Comparison of ENCODE assay signal across 11 cellular contexts in genomic region chr16:48831081-48831722, GRCh38.
DNase-seq lines count a peak whose midpoint lies in the region; ATAC-seq and TF ChIP-seq lines count a peak whose summit lies in the region.
"Had no signal": no experiment of that assay in that cellular context is flagged by ENCODE, and none has a peak within 500 bp of the region (broad histone marks: within the 10 kb centered on the region; RNA-seq: fewer than 3 reads in every experiment).

No MANE protein-coding gene starts in this region.

- H3K27ac ChIP-seq in DND-41 (ENCODE audit: low read length) (no peak overlapping the region), dorsolateral prefrontal cortex (no peak overlapping the region)

- POLR2A ChIA-PET in HEK293T (lab: Yijun Ruan, JAX) = no interaction called here

- no peak overlapping the region for H3K27ac Mint-ChIP-seq in mesothelial cell of epicardium
- H3K27ac Mint-ChIP-seq in activated CD4-positive, alpha-beta T cell treated with anti-CD3 and anti-CD28 coated beads, Interleukin-2, amount 10 ng/mL, durations not matched to agents 24 days and 14 days = no peak overlapping the region
- H3K27ac Mint-ChIP-seq: stimulated activated effector memory CD8-positive, alpha-beta T cell treated with anti-CD3 and anti-CD28 coated beads, Interleukin-12 subunit alpha, Interleukin-12 subunit beta, amount 100 ng/mL, for 72 hours had no signal

- H4K20me1 ChIP-seq in DND-41 (ENCODE audit: insufficient read depth, low read length) = no peaks in the 10 kb centered on the region

- intact Hi-C loops in activated CD4-positive, alpha-beta T cell treated with anti-CD3 and anti-CD28 coated beads, Interleukin-2, amount 10 ng/mL, durations not matched to agents 24 days and 14 days (cut with micrococcal nuclease) = no loop called here
- intact Hi-C loops in dorsolateral prefrontal cortex (cut with DNase I) = loop anchor here in 1 of 2 donors (10.0 kb wide), 1 partner anchor 524 kb away; no protein-coding TSS in a partner anchor

- H3K36me3 ChIP-seq in DND-41 (ENCODE audit: insufficient read depth, low read length) = no peaks in the 10 kb centered on the region

- TF ChIP-seq CTCF in DND-41 (IDR thresholded peaks at IDR 0.05; ENCODE audit: borderline replicate concordance, extremely low read depth, low read length, poor library complexity, severe bottlenecking) = peak; percentile 34
- TF ChIP-seq CTCF in mesothelial cell of epicardium (IDR thresholded peaks at IDR 0.05; ENCODE audit: unreplicated experiment) = peak; percentile 61
- TF ChIP-seq CTCF in dorsolateral prefrontal cortex (IDR thresholded peaks at IDR 0.05 in 54 of 56, conservative IDR thresholded peaks at IDR 0.05 in 2 of 56; ENCODE audit: low read depth in 1 of 56, partially characterized antibody in 56 of 56) = peak in 10 of 56 donors; percentile 5 to 33 (median 22)

- no peak overlapping the region for H3K9ac ChIP-seq in DND-41 (ENCODE audit: low read depth, low read length)

- H2AFZ ChIP-seq in DND-41 (ENCODE audit: low read depth, low read length) = no peak overlapping the region

- in situ Hi-C loops in SK-MEL-5 (cut with HindIII; ENCODE audit: low pct_unique_long_range_greater_than_20kb, low sequenced_read_pairs) = no loop called here

- H3K79me2 ChIP-seq in DND-41 (ENCODE audit: insufficient read depth, low read length) = no peaks in the 10 kb centered on the region

- no peaks in the 10 kb centered on the region for H3K36me3 Mint-ChIP-seq in mesothelial cell of epicardium
- H3K36me3 Mint-ChIP-seq in activated CD4-positive, alpha-beta T cell treated with anti-CD3 and anti-CD28 coated beads, Interleukin-2, amount 10 ng/mL, durations not matched to agents 24 days and 14 days (ENCODE audit: low read depth) = no peaks in the 10 kb centered on the region
- H3K36me3 Mint-ChIP-seq: stimulated activated effector memory CD8-positive, alpha-beta T cell treated with anti-CD3 and anti-CD28 coated beads, Interleukin-12 subunit alpha, Interleukin-12 subunit beta, amount 100 ng/mL, for 72 hours had no signal

- H3K9me3 ChIP-seq in DND-41 (ENCODE audit: insufficient read depth, low read length, severe bottlenecking) = no peaks in the 10 kb centered on the region

- peaks cover 9% of the 10 kb centered on the region for H3K27me3 Mint-ChIP-seq in mesothelial cell of epicardium (ENCODE audit: low read depth)
- H3K27me3 Mint-ChIP-seq in activated CD4-positive, alpha-beta T cell treated with anti-CD3 and anti-CD28 coated beads, Interleukin-2, amount 10 ng/mL, durations not matched to agents 24 days and 14 days = no peaks in the 10 kb centered on the region

- no peaks in the 10 kb centered on the region for H3K27me3 ChIP-seq in DND-41 (ENCODE audit: insufficient read depth, low read length, poor library complexity)
- H3K27me3 ChIP-seq in dorsolateral prefrontal cortex = peaks cover 0 to 50% (median 11%) of the 10 kb centered on the region in 45 donors

- DNase-seq in DND-41 (no peak), HEK293T (ENCODE audit: extremely low spot score) (peak; percentile 41), SK-MEL-5 (ENCODE audit: low read depth, low spot score) (peak; percentile 44), mesothelial cell of epicardium (ENCODE audit: low spot score in 2 of 2, unreplicated experiment in 2 of 2) (no peak), mesenteric fat pad (ENCODE audit: low spot score) (no peak), dorsolateral prefrontal cortex (no peak), OCI-M2 (lab: John Stamatoyannopoulos, UW; ENCODE audit: unreplicated experiment) (no peak)
- DNase-seq in activated CD4-positive, alpha-beta T cell treated with anti-CD3 and anti-CD28 coated beads, Interleukin-2, amount 10 ng/mL, durations not matched to agents 24 days and 14 days = no peak
- DNase-seq: left colon; NK-92 treated with Interleukin-12 subunit alpha and Interleukin-12 subunit beta, amount 100 ng/mL, for 24 hours had no signal

- no peaks in the 10 kb centered on the region for H3K4me1 Mint-ChIP-seq in mesothelial cell of epicardium
- no peaks in the 10 kb centered on the region for H3K4me1 Mint-ChIP-seq in activated CD4-positive, alpha-beta T cell treated with anti-CD3 and anti-CD28 coated beads, Interleukin-2, amount 10 ng/mL, durations not matched to agents 24 days and 14 days
- H3K4me1 Mint-ChIP-seq: stimulated activated effector memory CD8-positive, alpha-beta T cell treated with anti-CD3 and anti-CD28 coated beads, Interleukin-12 subunit alpha, Interleukin-12 subunit beta, amount 100 ng/mL, for 72 hours had no signal

- no peak for ATAC-seq in DND-41 (ENCODE audit: insufficient read depth, low read depth)
- ATAC-seq: left colon; stimulated activated effector memory CD8-positive, alpha-beta T cell treated with anti-CD3 and anti-CD28 coated beads, Interleukin-12 subunit alpha, Interleukin-12 subunit beta, amount 100 ng/mL, for 72 hours had no signal

- no peaks in the 10 kb centered on the region for H3K9me3 Mint-ChIP-seq in mesothelial cell of epicardium
- no peaks in the 10 kb centered on the region for H3K9me3 Mint-ChIP-seq in activated CD4-positive, alpha-beta T cell treated with anti-CD3 and anti-CD28 coated beads, Interleukin-2, amount 10 ng/mL, durations not matched to agents 24 days and 14 days

- no peaks in the 10 kb centered on the region for H3K4me1 ChIP-seq in DND-41 (ENCODE audit: insufficient read depth, low read length)

- H3K4me2 ChIP-seq in DND-41 (ENCODE audit: insufficient read depth, low read length) = no peak overlapping the region

- no peak overlapping the region for H3K4me3 Mint-ChIP-seq in mesothelial cell of epicardium
- H3K4me3 Mint-ChIP-seq in activated CD4-positive, alpha-beta T cell treated with anti-CD3 and anti-CD28 coated beads, Interleukin-2, amount 10 ng/mL, durations not matched to agents 24 days and 14 days = no peak overlapping the region
- H3K4me3 Mint-ChIP-seq: stimulated activated effector memory CD8-positive, alpha-beta T cell treated with anti-CD3 and anti-CD28 coated beads, Interleukin-12 subunit alpha, Interleukin-12 subunit beta, amount 100 ng/mL, for 72 hours had no signal

- CTCF ChIA-PET in HEK293T (lab: Yijun Ruan, JAX) = interaction anchor here (0.7 to 1.2 kb wide), 3 partner anchors 17 to 120 kb away, joined by 3 to 4 read pairs (median 3); no protein-coding TSS in a partner anchor

- no peak overlapping the region for H3K4me3 ChIP-seq in DND-41 (ENCODE audit: low read depth in 1 of 2, low read length in 2 of 2)
- no peak overlapping the region for H3K4me3 ChIP-seq in dorsolateral prefrontal cortex

TF ChIP-seq in HEK293T, 16 proteins besides CTCF, POLR2A, EP300 and RAD21:
- TF ChIP-seq ELF4 (IDR thresholded peaks at IDR 0.05) (no peak), BHLHE40 (IDR thresholded peaks at IDR 0.05; ENCODE audit: borderline replicate concordance) (no peak), LEF1 (IDR thresholded peaks at IDR 0.05; ENCODE audit: borderline replicate concordance) (no peak), FOXK2 (IDR thresholded peaks at IDR 0.05) (no peak), ZNF384 (IDR thresholded peaks at IDR 0.05) (no peak), FOXA1 (IDR thresholded peaks at IDR 0.05) (no peak), PKNOX1 (IDR thresholded peaks at IDR 0.05) (no peak), CTBP1 (IDR thresholded peaks at IDR 0.05; ENCODE audit: borderline replicate concordance) (no peak), L3MBTL2 (conservative IDR thresholded peaks at IDR 0.05) (no peak), TARDBP (IDR thresholded peaks at IDR 0.05) (no peak), HDGF (IDR thresholded peaks at IDR 0.05; ENCODE audit: borderline replicate concordance) (no peak), SUZ12 (IDR thresholded peaks at IDR 0.05) (no peak), FOXM1 (IDR thresholded peaks at IDR 0.05; ENCODE audit: borderline replicate concordance) (no peak), SP1 (IDR thresholded peaks at IDR 0.05) (no peak), NFRKB (IDR thresholded peaks at IDR 0.05) (no peak)

Comparison
In these comparisons a context has a peak if more than half of its experiments do, and no peak if none do; other contexts are left out.
1. DNase-seq: peak in HEK293T (single experiment) and SK-MEL-5 (single experiment); none in DND-41 (single experiment), mesothelial cell of epicardium (0 of 2), mesenteric fat pad (single experiment), activated CD4-positive, alpha-beta T cell treated with anti-CD3 and anti-CD28 coated beads, Interleukin-2, amount 10 ng/mL, durations not matched to agents 24 days and 14 days (single experiment), dorsolateral prefrontal cortex (0 of 10) and OCI-M2 (single experiment).